8 cellular contexts compared by ENCODE assay signal in the genomic region with DNA sequence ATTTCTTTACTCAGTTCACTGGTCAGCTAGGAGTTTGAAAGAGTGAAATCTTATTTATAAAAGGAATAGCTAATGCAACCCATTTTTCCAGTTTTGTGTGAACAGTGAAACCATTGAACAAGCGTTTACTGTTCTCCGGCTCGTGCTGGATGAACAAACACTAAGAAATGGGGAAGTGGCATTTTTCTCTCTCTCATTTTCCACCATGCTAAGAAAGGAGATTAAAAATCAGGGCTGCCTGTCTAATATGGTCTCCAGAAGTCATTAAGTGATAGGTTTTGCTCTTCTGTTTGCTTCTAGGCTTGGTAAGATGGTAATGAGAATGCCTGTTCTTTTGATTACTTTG. TPM values are rescaled to one million over a fixed set of nuclear protein-coding genes. Genes with fewer than 3 reads are reported as not detected.
DNase-seq lines count a peak whose midpoint lies in the region; ATAC-seq, FAIRE-seq and TF ChIP-seq lines count a peak whose summit lies in the region.

No MANE protein-coding gene starts in this region.

- H3K4me1 ChIP-seq in Loucy (ENCODE audit: insufficient read depth, low read length, poor library complexity, severe bottlenecking) (peaks cover 41% of the 10 kb centered on the region), muscle layer of duodenum (ENCODE audit: control insufficient read depth in 1 of 2, insufficient read depth in 2 of 2, low read length in 2 of 2) (peaks cover 6 to 26% of the 10 kb centered on the region in 2 donors)

- H2AFZ ChIP-seq in Loucy (ENCODE audit: low read length): no peak overlapping the region; the same call in 1 of the 2 replicates

- peak overlapping the region; percentile 84 for H3K4me2 ChIP-seq in Loucy (ENCODE audit: low read depth, low read length, poor library complexity, severe bottlenecking)

- no peaks in the 10 kb centered on the region for H3K27me3 ChIP-seq in Loucy (ENCODE audit: insufficient read depth, low read length, poor library complexity, severe bottlenecking)
- H3K27me3 ChIP-seq in bronchial epithelial cell (ENCODE audit: control insufficient read depth, insufficient read depth, low read length): no peaks in the 10 kb centered on the region
- H3K27me3 ChIP-seq in muscle layer of duodenum (ENCODE audit: low read depth, low read length): no peaks in the 10 kb centered on the region

- H3K36me3 ChIP-seq in Loucy (ENCODE audit: insufficient read depth, low read length) (no peaks in the 10 kb centered on the region), bronchial epithelial cell (ENCODE audit: control insufficient read depth, insufficient read depth, low read length) (no peaks in the 10 kb centered on the region), muscle layer of duodenum (ENCODE audit: control insufficient read depth in 1 of 2, insufficient read depth in 2 of 2, low read length in 2 of 2) (no peaks in the 10 kb centered on the region)

- TF ChIP-seq CTCF in Loucy (conservative IDR thresholded peaks at IDR 0.05; ENCODE audit: low read length) (no peak), bronchial epithelial cell (IDR thresholded peaks at IDR 0.05; ENCODE audit: insufficient read depth, low read length, severe bottlenecking) (no peak)

- no peaks in the 10 kb centered on the region for H3F3A ChIP-seq in Loucy (ENCODE audit: low read depth)

- H3K27ac ChIP-seq in muscle layer of duodenum (ENCODE audit: low read length): peak overlapping the region; percentile 91

- peak; percentile 35 for ATAC-seq in GM21723 (IDR thresholded peaks at IDR 0.05; ENCODE audit: unreplicated experiment)

- no peaks in the 10 kb centered on the region for H3K9me2 ChIP-seq in Loucy (replicated peaks; ENCODE audit: low read depth, low read length)

- peak overlapping the region; percentile 99 for H3K9ac ChIP-seq in Loucy (ENCODE audit: low read depth, low read length, poor library complexity, severe bottlenecking)

- no peaks in the 10 kb centered on the region for H3K9me3 ChIP-seq in Loucy (ENCODE audit: insufficient read depth, low read depth, low read length)
- no peaks in the 10 kb centered on the region for H3K9me3 ChIP-seq in muscle layer of duodenum (ENCODE audit: control insufficient read depth in 1 of 2, low read length in 2 of 2)

- H3K79me2 ChIP-seq in Loucy (ENCODE audit: insufficient read depth, low read length): peaks cover 46% of the 10 kb centered on the region

- DNase-seq in bronchial epithelial cell (ENCODE audit: low read depth) (no peak), NCI-H748 (lab: John Stamatoyannopoulos, UW; ENCODE audit: unreplicated experiment) (no peak), NCI-H1694 treated with DMSO at 0.1 percent for 48 hours (lab: John Stamatoyannopoulos, UW) (no peak)
- DNase-seq in stimulated activated CD4-positive, alpha-beta T cell treated with anti-CD3 and anti-CD28 coated beads, Interleukin-2, amount 100 ng/mL, for 24 hours: no peak

- peak overlapping the region; percentile 100 for H3K4me3 ChIP-seq in GM08714 (ENCODE audit: low read length)
- H3K4me3 ChIP-seq in Loucy (ENCODE audit: low read length, poor library complexity, severe bottlenecking): peak overlapping the region; percentile 98
- peak overlapping the region; percentile 88 for H3K4me3 ChIP-seq in bronchial epithelial cell (ENCODE audit: low read depth, low read length)
- H3K4me3 ChIP-seq in muscle layer of duodenum (ENCODE audit: low read depth in 1 of 2, low read length in 2 of 2): peak overlapping the region; percentile 92 to 94

- peaks cover 36% of the 10 kb centered on the region for H4K20me1 ChIP-seq in Loucy (ENCODE audit: insufficient read depth, low read length, poor library complexity, severe bottlenecking)

- FAIRE-seq in bronchial epithelial cell (lab: Jason Lieb, UNC): no peak

RNA-seq across cellular contexts. Expression of a gene that starts 0.8 kb away (rescaled TPM):
- total RNA-seq in bronchial epithelial cell: 47.9 and 61.6 TPM in 2 replicates

RNA-seq across cellular contexts. Expression of a gene that starts 34.9 kb away (rescaled TPM):
- under 0.01 TPM in 2 replicates for total RNA-seq in bronchial epithelial cell

RNA-seq across cellular contexts. Expression of a gene that starts 39.6 kb away (rescaled TPM):
- total RNA-seq in bronchial epithelial cell: 32.3 and 40.5 TPM in 2 replicates
